In the genomic region with DNA sequence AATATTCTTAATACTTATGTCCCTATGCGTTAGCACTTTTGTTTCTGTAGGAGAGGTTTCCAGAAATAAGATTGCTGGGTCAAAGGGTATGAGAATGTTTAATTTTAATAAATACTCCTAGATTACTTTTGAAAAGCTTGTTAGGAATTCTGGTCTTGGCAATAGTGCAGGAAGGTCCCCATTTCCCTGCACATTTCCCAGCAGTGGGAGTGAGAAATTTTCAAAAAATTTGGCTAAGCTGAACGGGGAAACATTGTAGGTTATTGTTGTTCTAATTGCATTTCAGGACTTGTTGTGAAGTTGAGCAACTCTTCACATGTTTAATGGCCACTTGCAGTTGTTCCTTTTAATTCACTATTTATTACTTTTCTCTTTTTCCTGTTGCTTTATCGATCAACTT, we compare ENCODE assay signal across 22 cellular contexts. TPM values are rescaled to one million over a fixed set of nuclear protein-coding genes. Genes with fewer than 3 reads are reported as not detected.
DNase-seq lines count a peak whose midpoint lies in the region; ATAC-seq and TF ChIP-seq lines count a peak whose summit lies in the region.
"Had no signal": no experiment of that assay in that cellular context is flagged by ENCODE, and none has a peak within 500 bp of the region (broad histone marks: within the 10 kb centered on the region; RNA-seq: fewer than 3 reads in every experiment).

No MANE protein-coding gene starts in this region.

- TF ChIP-seq CTCF in heart left ventricle (IDR thresholded peaks at IDR 0.05) (no peak), fibroblast of mammary gland (conservative IDR thresholded peaks at IDR 0.05; ENCODE audit: control insufficient read depth, insufficient read depth, low read depth, low read length) (no peak), osteoblast (IDR thresholded peaks at IDR 0.05; ENCODE audit: extremely low read depth, low read depth, low read length) (no peak)

- H3K9me3 ChIP-seq in heart left ventricle, result no peaks in the 10 kb centered on the region
- H3K9me3 ChIP-seq in osteoblast (ENCODE audit: low read depth, low read length), result no peaks in the 10 kb centered on the region

- peaks cover 20% of the 10 kb centered on the region for H3K27me3 Mint-ChIP-seq in activated T-cell treated with anti-CD3 and anti-CD28 coated beads, Interleukin-2, amount 50 U/mL, for 72 hours (ENCODE audit: low read depth)

- H2AFZ ChIP-seq in osteoblast (ENCODE audit: low read length), result no peak overlapping the region
- H2AFZ ChIP-seq: PC-9 had no signal

- H3K36me3 ChIP-seq in heart left ventricle (peaks cover 0 to 9% (median under 1%) of the 10 kb centered on the region in 9 donors), osteoblast (ENCODE audit: insufficient read depth, low read length) (peaks cover 22% of the 10 kb centered on the region), urinary bladder (ENCODE audit: insufficient read depth) (no peaks in the 10 kb centered on the region)

- no peak overlapping the region for H3K4me2 ChIP-seq in osteoblast (ENCODE audit: insufficient read depth, low read length)
- H3K4me2 ChIP-seq: PC-9 had no signal

- WGBS in heart left ventricle, 4 donors, result 21 to 32% (median 25%) methylated on average over 3 of the region's 3 CpGs
- 20% methylated on average over 3 of the region's 3 CpGs for WGBS in urinary bladder

- H3K4me1 ChIP-seq in heart left ventricle (peaks cover 3 to 90% (median 65%) of the 10 kb centered on the region in 12 donors), osteoblast (ENCODE audit: insufficient read depth, low read length) (peaks cover 63% of the 10 kb centered on the region), urinary bladder (ENCODE audit: insufficient read depth) (peaks cover 2% of the 10 kb centered on the region)

- ATAC-seq in heart left ventricle, result no peak
- ATAC-seq in Right ventricle myocardium inferior, result no peak
- ATAC-seq in GM18909 (IDR thresholded peaks at IDR 0.05; ENCODE audit: poor library complexity, unreplicated experiment), result no peak
- no peak for ATAC-seq in activated T-cell treated with anti-CD3 and anti-CD28 coated beads, Interleukin-2, amount 50 U/mL, for 72 hours (replicated peaks in 1 of 2)
- ATAC-seq: K562 had no signal

- no peaks in the 10 kb centered on the region for H3K36me3 Mint-ChIP-seq in activated T-cell treated with anti-CD3 and anti-CD28 coated beads, Interleukin-2, amount 50 U/mL, for 72 hours (ENCODE audit: insufficient read depth in 2 of 2)
- H3K36me3 Mint-ChIP-seq: activated naive CD8-positive, alpha-beta T cell treated with anti-CD3 and anti-CD28 coated beads for 36 hours had no signal

- DNase-seq in heart left ventricle (no peak), Right ventricle myocardium inferior (ENCODE audit: missing footprints) (no peak), fibroblast of mammary gland (ENCODE audit: low read depth) (peak; percentile 29), osteoblast (ENCODE audit: insufficient read length, low spot score, missing footprints) (no peak), SIG-M5 (lab: John Stamatoyannopoulos, UW) (no peak)
- no peak for DNase-seq in activated T-cell treated with anti-CD3 and anti-CD28 coated beads, Interleukin-2, amount 50 U/mL, for 72 hours
- DNase-seq: 8988T; activated CD4-positive, alpha-beta memory T cell treated with anti-CD3 and anti-CD28 coated beads, Interleukin-2, amount 10 ng/mL, durations not matched to agents 7 days and 5 days; activated naive CD8-positive, alpha-beta T cell treated with anti-CD3 and anti-CD28 coated beads for 36 hours; activated T-cell treated with anti-CD3 and anti-CD28 coated beads, Interleukin-2, amount 50 U/mL, for 48 hours; DMS53; effector memory CD4-positive, alpha-beta T cell; NCI-H1048; NCI-H2107; NCI-H748 treated with DMSO at 0.1 percent for 48 hours; PC-9; retina; stimulated activated CD4-positive, alpha-beta T cell treated with anti-CD3 and anti-CD28 coated beads, Interleukin-4, amount 100 ng/mL, for 1 hour had no signal

- no peak overlapping the region for H3K4me3 ChIP-seq in heart left ventricle
- no peak overlapping the region for H3K4me3 ChIP-seq in fibroblast of mammary gland (ENCODE audit: control insufficient read depth, low read depth, low read length)
- no peak overlapping the region for H3K4me3 ChIP-seq in osteoblast (ENCODE audit: insufficient read depth, low read length)
- no peak overlapping the region for H3K4me3 ChIP-seq in urinary bladder (ENCODE audit: low read depth, low read length)
- H3K4me3 ChIP-seq: K562, PC-9 had no signal

- H3K4me3 Mint-ChIP-seq in activated T-cell treated with anti-CD3 and anti-CD28 coated beads, Interleukin-2, amount 50 U/mL, for 72 hours, result no peak overlapping the region
- H3K4me3 Mint-ChIP-seq: activated CD4-positive, alpha-beta memory T cell treated with anti-CD3 and anti-CD28 coated beads, Interleukin-2, amount 10 ng/mL, durations not matched to agents 7 days and 5 days; activated naive CD8-positive, alpha-beta T cell treated with anti-CD3 and anti-CD28 coated beads for 36 hours; neural crest cell had no signal

- no peak overlapping the region for H3K27ac Mint-ChIP-seq in activated T-cell treated with anti-CD3 and anti-CD28 coated beads, Interleukin-2, amount 50 U/mL, for 72 hours
- H3K27ac Mint-ChIP-seq: activated CD4-positive, alpha-beta memory T cell treated with anti-CD3 and anti-CD28 coated beads, Interleukin-2, amount 10 ng/mL, durations not matched to agents 7 days and 5 days; activated naive CD8-positive, alpha-beta T cell treated with anti-CD3 and anti-CD28 coated beads for 36 hours had no signal

- H3K27ac ChIP-seq in heart left ventricle (peak overlapping the region in 11 of 12 donors; percentile 8 to 87 (median 52)), osteoblast (ENCODE audit: low read depth, low read length) (peak overlapping the region; percentile 96), urinary bladder (ENCODE audit: low read depth) (peak overlapping the region; percentile 33)
- H3K27ac ChIP-seq: PC-9 had no signal

- H3K9me3 Mint-ChIP-seq in activated T-cell treated with anti-CD3 and anti-CD28 coated beads, Interleukin-2, amount 50 U/mL, for 72 hours, result peaks cover 0 to 1% of the 10 kb centered on the region in 2 donors
- H3K9me3 Mint-ChIP-seq: activated CD4-positive, alpha-beta memory T cell treated with anti-CD3 and anti-CD28 coated beads, Interleukin-2, amount 10 ng/mL, durations not matched to agents 7 days and 5 days; activated naive CD8-positive, alpha-beta T cell treated with anti-CD3 and anti-CD28 coated beads for 36 hours; neural crest cell had no signal

- H4K20me1 ChIP-seq in osteoblast (ENCODE audit: insufficient read depth, low read length), result no peaks in the 10 kb centered on the region

- no peak for TF ChIP-seq POLR2A in heart left ventricle (IDR thresholded peaks at IDR 0.05)

- H3K4me1 Mint-ChIP-seq in activated T-cell treated with anti-CD3 and anti-CD28 coated beads, Interleukin-2, amount 50 U/mL, for 72 hours (ENCODE audit: low read depth), result no peaks in the 10 kb centered on the region
- H3K4me1 Mint-ChIP-seq: activated CD4-positive, alpha-beta memory T cell treated with anti-CD3 and anti-CD28 coated beads, Interleukin-2, amount 10 ng/mL, durations not matched to agents 7 days and 5 days; activated naive CD8-positive, alpha-beta T cell treated with anti-CD3 and anti-CD28 coated beads for 36 hours had no signal

- intact Hi-C loops in heart left ventricle (cut with DNase I) (no loop called here), Right ventricle myocardium inferior (cut with DNase I) (no loop called here)

- peaks cover 63% of the 10 kb centered on the region for H3K79me2 ChIP-seq in osteoblast (ENCODE audit: insufficient read depth, low read length)

- no peaks in the 10 kb centered on the region for H3K27me3 ChIP-seq in heart left ventricle
- no peaks in the 10 kb centered on the region for H3K27me3 ChIP-seq in osteoblast (ENCODE audit: insufficient read depth, low read length)

RNA-seq across cellular contexts. Expression of gene IGFBP7, which starts 27.1 kb away (rescaled TPM):
- total RNA-seq in heart left ventricle, result 1,000 to 10,000 TPM in 2 of 9 donors, 100 to 1,000 TPM in 7; 494 to 1,088 (median 585) TPM
- 100 to 1,000 TPM; 458 to 857 TPM for polyA plus RNA-seq in heart left ventricle
- total RNA-seq in Right ventricle myocardium inferior, result 862 TPM
- 680 and 715 TPM in 2 replicates for total RNA-seq in osteoblast
- 288 TPM for total RNA-seq in urinary bladder
- 1,554 TPM for polyA plus RNA-seq in urinary bladder
- total RNA-seq in activated T-cell treated with anti-CD3 and anti-CD28 coated beads, Interleukin-2, amount 50 U/mL, for 72 hours, result not detected
- total RNA-seq: activated CD4-positive, alpha-beta memory T cell treated with anti-CD3 and anti-CD28 coated beads, Interleukin-2, amount 10 ng/mL, durations not matched to agents 7 days and 5 days; activated naive CD8-positive, alpha-beta T cell treated with anti-CD3 and anti-CD28 coated beads for 36 hours had no signal

Comparison
In these comparisons a context has a peak if more than half of its experiments do, and no peak if none do; other contexts are left out.
1. H3K27ac ChIP-seq: peak in every context shown above with its lines; median percentile 96 in osteoblast; 52 in heart left ventricle; 33 in urinary bladder.
2. RNA of gene IGFBP7, which starts 27.1 kb away (total RNA-seq): 862 TPM in Right ventricle myocardium inferior (single experiment), 680 to 715 TPM in osteoblast, 494 to 1,088 TPM in heart left ventricle and 288 TPM in urinary bladder (single experiment); not detected in activated T-cell treated with anti-CD3 and anti-CD28 coated beads, Interleukin-2, amount 50 U/mL, for 72 hours; every median in the first group is over 100 times any median in the second.